Comparison of ENCODE assay signal across 1 cellular context in the genomic region with DNA sequence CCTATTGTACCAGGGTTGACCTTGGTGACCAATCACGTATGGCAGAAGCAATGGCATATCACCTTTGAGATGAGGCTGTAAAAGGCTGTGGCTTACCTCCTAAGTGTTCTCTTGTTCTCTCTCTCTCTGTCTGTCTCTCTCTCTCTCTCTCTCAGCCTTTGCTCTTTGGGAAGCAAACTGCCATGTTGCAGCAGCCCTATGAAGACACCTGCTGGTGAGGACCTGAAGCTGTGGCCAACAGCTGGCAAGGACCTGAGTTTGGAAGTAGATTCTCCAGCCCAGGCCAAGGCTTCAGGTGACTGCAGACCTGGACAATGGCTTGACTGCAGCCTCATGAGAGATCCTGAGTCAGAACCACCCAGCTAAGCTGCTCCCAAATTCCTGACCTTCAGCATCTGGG.
TF ChIP-seq lines count a peak whose summit lies in the region.

No MANE protein-coding gene starts in this region.

TF ChIP-seq in HepG2, 621 proteins besides CTCF, POLR2A, EP300 and RAD21 (continued from another document):
- TF ChIP-seq, protein P1, sequence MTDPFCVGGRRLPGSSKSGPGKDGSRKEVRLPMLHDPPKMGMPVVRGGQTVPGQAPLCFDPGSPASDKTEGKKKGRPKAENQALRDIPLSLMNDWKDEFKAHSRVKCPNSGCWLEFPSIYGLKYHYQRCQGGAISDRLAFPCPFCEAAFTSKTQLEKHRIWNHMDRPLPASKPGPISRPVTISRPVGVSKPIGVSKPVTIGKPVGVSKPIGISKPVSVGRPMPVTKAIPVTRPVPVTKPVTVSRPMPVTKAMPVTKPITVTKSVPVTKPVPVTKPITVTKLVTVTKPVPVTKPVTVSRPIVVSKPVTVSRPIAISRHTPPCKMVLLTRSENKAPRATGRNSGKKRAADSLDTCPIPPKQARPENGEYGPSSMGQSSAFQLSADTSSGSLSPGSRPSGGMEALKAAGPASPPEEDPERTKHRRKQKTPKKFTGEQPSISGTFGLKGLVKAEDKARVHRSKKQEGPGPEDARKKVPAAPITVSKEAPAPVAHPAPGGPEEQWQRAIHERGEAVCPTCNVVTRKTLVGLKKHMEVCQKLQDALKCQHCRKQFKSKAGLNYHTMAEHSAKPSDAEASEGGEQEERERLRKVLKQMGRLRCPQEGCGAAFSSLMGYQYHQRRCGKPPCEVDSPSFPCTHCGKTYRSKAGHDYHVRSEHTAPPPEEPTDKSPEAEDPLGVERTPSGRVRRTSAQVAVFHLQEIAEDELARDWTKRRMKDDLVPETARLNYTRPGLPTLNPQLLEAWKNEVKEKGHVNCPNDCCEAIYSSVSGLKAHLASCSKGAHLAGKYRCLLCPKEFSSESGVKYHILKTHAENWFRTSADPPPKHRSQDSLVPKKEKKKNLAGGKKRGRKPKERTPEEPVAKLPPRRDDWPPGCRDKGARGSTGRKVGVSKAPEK (CRISPR knock-in tag; IDR thresholded peaks at IDR 0.05; ENCODE audit: borderline replicate concordance) = no peak
- no peak for TF ChIP-seq TBX2 (CRISPR knock-in tag; IDR thresholded peaks at IDR 0.05; ENCODE audit: borderline replicate concordance)
- no peak for TF ChIP-seq CAMTA2 (CRISPR knock-in tag; IDR thresholded peaks at IDR 0.05; ENCODE audit: borderline replicate concordance)
- no peak for TF ChIP-seq ZBTB38 (CRISPR knock-in tag; IDR thresholded peaks at IDR 0.05)
- TF ChIP-seq ZNF615 (CRISPR knock-in tag; IDR thresholded peaks at IDR 0.05; ENCODE audit: borderline replicate concordance) = no peak
